ENCODE assay signal across 8 cellular contexts in the genomic region with DNA sequence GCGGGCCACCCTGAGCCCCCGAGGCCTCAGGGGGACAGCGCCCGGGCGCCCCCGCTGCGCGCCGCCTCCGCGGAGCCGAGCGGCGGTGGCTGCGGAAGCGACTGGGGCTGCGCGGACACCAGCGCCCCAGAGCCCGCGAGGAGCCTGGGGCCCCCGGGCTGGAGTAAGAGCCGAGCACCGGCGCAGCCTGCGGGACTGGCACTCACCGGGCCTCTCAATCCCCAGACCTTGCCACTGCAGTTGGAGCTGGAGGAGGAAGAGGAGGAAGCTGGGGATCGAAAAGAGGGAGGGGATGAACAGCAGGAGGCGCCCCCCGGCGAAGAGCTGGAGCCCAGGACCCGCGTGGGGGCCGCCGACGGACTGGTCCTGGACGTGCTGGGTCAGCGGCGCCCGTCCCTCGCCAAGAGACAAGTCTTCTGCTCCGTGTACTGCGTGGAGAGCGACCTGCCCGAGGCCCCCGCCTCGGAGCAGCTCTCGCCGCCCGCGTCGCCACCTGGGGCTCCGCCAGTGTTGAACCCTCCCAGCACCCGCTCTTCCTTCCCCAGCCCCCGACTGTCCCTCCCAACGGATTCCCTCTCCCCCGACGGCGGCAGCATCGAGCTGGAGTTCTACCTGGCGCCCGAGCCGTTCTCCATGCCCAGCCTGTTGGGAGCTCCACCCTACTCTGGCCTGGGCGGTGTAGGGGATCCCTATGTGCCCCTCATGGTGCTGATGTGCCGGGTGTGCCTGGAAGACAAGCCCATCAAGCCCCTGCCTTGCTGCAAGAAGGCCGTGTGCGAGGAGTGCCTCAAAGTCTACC. TPM values are rescaled to one million over a fixed set of nuclear protein-coding genes. Genes with fewer than 3 reads are reported as not detected.
DNase-seq lines count a peak whose midpoint lies in the region; ATAC-seq and TF ChIP-seq lines count a peak whose summit lies in the region.

No MANE protein-coding gene starts in this region.

- TF ChIP-seq CTCF in AG10803 (conservative IDR thresholded peaks at IDR 0.05; ENCODE audit: low read length) (peak; percentile 26), coronary artery (IDR thresholded peaks at IDR 0.05) (no peak), spleen (IDR thresholded peaks at IDR 0.05 in 8 of 11, conservative IDR thresholded peaks at IDR 0.05 in 3 of 11) (peak in 1 of 11 experiments; percentile 12)

- intact Hi-C loops in spleen (cut with DNase I; ENCODE audit: low total_unique reads): no loop called here

- no peak for TF ChIP-seq POLR2A in spleen (IDR thresholded peaks at IDR 0.05)

- peak; percentile 46 for ATAC-seq in GM18909 (IDR thresholded peaks at IDR 0.05; ENCODE audit: poor library complexity, unreplicated experiment)
- ATAC-seq in GM18520 (IDR thresholded peaks at IDR 0.05; ENCODE audit: unreplicated experiment): no peak
- no peak for ATAC-seq in GM18873 (IDR thresholded peaks at IDR 0.05; ENCODE audit: low FRiP score, unreplicated experiment)

- H3K9ac ChIP-seq in NT2/D1 (ENCODE audit: insufficient read length, low read depth): peak overlapping the region; percentile 88

- H3K4me1 ChIP-seq in NT2/D1 (ENCODE audit: insufficient read depth, insufficient read length): no peaks in the 10 kb centered on the region
- H3K4me1 ChIP-seq in spleen: peaks cover 0 to 56% (median 29%) of the 10 kb centered on the region in 6 donors

- H3K36me3 ChIP-seq in NT2/D1 (ENCODE audit: insufficient read depth, insufficient read length, low read length) (peaks cover 5% of the 10 kb centered on the region), spleen (peaks cover 0 to 1% (median 0%) of the 10 kb centered on the region in 6 donors)

- 1 to 3% (median 2%) methylated on average over 26 to 67 of the region's 67 CpGs for WGBS in spleen, 5 donors

- peak overlapping the region; percentile 74 for H3K4me3 ChIP-seq in AG10803 (ENCODE audit: low read length)
- peak overlapping the region; percentile 79 for H3K4me3 ChIP-seq in NT2/D1 (ENCODE audit: insufficient read length, low read depth)
- H3K4me3 ChIP-seq in coronary artery: peak overlapping the region; percentile 89
- H3K4me3 ChIP-seq in spleen: peak overlapping the region; percentile 49 to 83 (median 60)

- H3K27me3 ChIP-seq in NT2/D1 (ENCODE audit: insufficient read depth, insufficient read length) (no peaks in the 10 kb centered on the region), layer of hippocampus (ENCODE audit: control insufficient read depth, insufficient read depth, low read length) (no peaks in the 10 kb centered on the region), spleen (replicated peaks in 1 of 7) (peaks cover 0 to 21% (median 5%) of the 10 kb centered on the region in 7 donors)

- peak; percentile 46 for DNase-seq in AG10803 (ENCODE audit: low read depth)
- DNase-seq in NT2/D1 (ENCODE audit: low read depth, low spot score): no peak
- peak; percentile 77 for DNase-seq in coronary artery (ENCODE audit: low spot score)
- peak; percentile 85 for DNase-seq in spleen

- peak overlapping the region; percentile 97 to 100 for H3K27ac ChIP-seq in coronary artery
- H3K27ac ChIP-seq in layer of hippocampus (ENCODE audit: low read depth, low read length): peak overlapping the region; percentile 85
- peak overlapping the region; percentile 49 to 91 (median 85) for H3K27ac ChIP-seq in spleen

- H3K9me3 ChIP-seq in NT2/D1 (ENCODE audit: insufficient read depth, low read length): no peaks in the 10 kb centered on the region
- no peaks in the 10 kb centered on the region for H3K9me3 ChIP-seq in spleen

RNA-seq across cellular contexts. Expression of gene RNF217, which starts 0.6 kb away (rescaled TPM):
- total RNA-seq in spleen: 10 to 100 TPM in 5 of 7 donors, 1 to 10 TPM in 2; 8.6 to 17.1 (median 11.8) TPM
- 1 to 10 TPM in 1 of 3 donors, under 1 TPM in 2; 0.89 to 1.5 (median 0.99) TPM for polyA plus RNA-seq in spleen
